Comparison of ENCODE assay signal across 8 cellular contexts in the genomic region with DNA sequence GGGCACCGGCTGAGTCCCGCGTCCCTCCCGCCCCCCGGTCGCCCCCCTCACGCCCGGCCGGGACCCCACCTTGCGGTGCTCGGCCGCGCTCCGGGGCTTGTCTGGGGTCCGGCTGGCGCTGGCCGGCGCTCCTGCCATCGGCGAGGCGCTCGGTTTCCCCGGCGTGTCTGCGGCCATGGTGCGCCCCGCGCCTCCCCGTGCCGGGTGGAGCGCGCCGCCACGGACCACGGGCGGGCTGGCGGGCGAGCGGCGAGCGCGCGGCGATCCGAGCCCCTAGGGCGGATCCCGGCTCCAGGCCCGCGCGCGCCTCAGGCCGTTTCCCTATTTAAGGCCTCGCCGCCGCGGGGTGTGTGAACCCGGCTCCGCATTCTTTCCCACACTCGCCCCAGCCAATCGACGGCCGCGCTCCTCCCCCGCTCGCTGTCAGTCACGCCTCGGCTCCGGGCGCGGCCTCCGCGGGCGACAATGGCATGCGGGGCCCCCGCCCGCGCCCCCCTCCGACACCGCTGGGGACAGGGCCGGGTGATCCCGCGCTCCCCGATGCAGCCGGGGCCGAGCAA. TPM values are rescaled to one million over a fixed set of nuclear protein-coding genes. Genes with fewer than 3 reads are reported as not detected.
DNase-seq lines count a peak whose midpoint lies in the region; ATAC-seq and TF ChIP-seq lines count a peak whose summit lies in the region.

A gene with protein sequence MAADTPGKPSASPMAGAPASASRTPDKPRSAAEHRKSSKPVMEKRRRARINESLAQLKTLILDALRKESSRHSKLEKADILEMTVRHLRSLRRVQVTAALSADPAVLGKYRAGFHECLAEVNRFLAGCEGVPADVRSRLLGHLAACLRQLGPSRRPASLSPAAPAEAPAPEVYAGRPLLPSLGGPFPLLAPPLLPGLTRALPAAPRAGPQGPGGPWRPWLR (minus strand): TSS at position 301 of the 560 bp plus-strand sequence. CDS start 124 bp downstream, at position 177.

- peak within 1 kb of the TSS; percentile 79 for H3K4me3 Mint-ChIP-seq in Caco-2 (ENCODE audit: unreplicated experiment)
- peak within 1 kb of the TSS; percentile 71 for H3K4me3 Mint-ChIP-seq in activated naive CD4-positive, alpha-beta T cell treated with anti-CD3 and anti-CD28 coated beads for 36 hours
- peak within 1 kb of the TSS; percentile 84 for H3K4me3 Mint-ChIP-seq in natural killer cell

- no TSS peak for BruUV-seq in Caco-2 (replicated peaks; lab: Mats Ljungman, UMichigan)

- peak within 1 kb of the TSS; percentile 64 for H3K27ac ChIP-seq in thymus (ENCODE audit: low read depth)

- TF ChIP-seq CTCF in Caco-2 (IDR thresholded peaks at IDR 0.05; ENCODE audit: insufficient read depth in 1 of 2, low read depth in 1 of 2, low read length in 1 of 2, severe bottlenecking in 1 of 2, unreplicated experiment in 1 of 2), result no peak
- no peak for TF ChIP-seq CTCF in fibroblast of villous mesenchyme (IDR thresholded peaks at IDR 0.05; ENCODE audit: insufficient read depth, low read depth, low read length)
- no peak for TF ChIP-seq CTCF in natural killer cell (IDR thresholded peaks at IDR 0.05)

- H3K9me3 Mint-ChIP-seq in Caco-2 (ENCODE audit: unreplicated experiment) (no peaks in the 10 kb centered on the region), natural killer cell (no peaks in the 10 kb centered on the region)
- no peaks in the 10 kb centered on the region for H3K9me3 Mint-ChIP-seq in activated naive CD4-positive, alpha-beta T cell treated with anti-CD3 and anti-CD28 coated beads for 36 hours

- peaks cover 6% of the 10 kb centered on the region for H3K4me1 Mint-ChIP-seq in Caco-2 (ENCODE audit: low read depth, unreplicated experiment)
- peaks cover 13% of the 10 kb centered on the region for H3K4me1 Mint-ChIP-seq in activated naive CD4-positive, alpha-beta T cell treated with anti-CD3 and anti-CD28 coated beads for 36 hours (ENCODE audit: low read depth)
- peaks cover 10 to 17% of the 10 kb centered on the region in 2 donors for H3K4me1 Mint-ChIP-seq in natural killer cell

- H3K36me3 ChIP-seq in Caco-2 (ENCODE audit: control insufficient read depth, insufficient read depth, low read length) (no peaks in the 10 kb centered on the region), thymus (ENCODE audit: control insufficient read depth, insufficient read depth) (no peaks in the 10 kb centered on the region)

- CTCF ChIA-PET in Caco-2 (lab: Charles Lee), result no interaction called here
- CTCF ChIA-PET in activated naive CD4-positive, alpha-beta T cell treated with anti-CD3 and anti-CD28 coated beads for 36 hours (lab: Charles Lee), result interaction anchor here (0.8 kb wide), 1 partner anchor 15 kb away, joined by 3 read pairs; no protein-coding TSS in a partner anchor

- POLR2A ChIA-PET in Caco-2 (lab: Charles Lee), result interaction anchor here (0.7 to 3.0 kb wide), 2 partner anchors 18 to 20 kb away, joined by 3 to 16 read pairs; a partner anchor contains a TSS

- H3K27me3 ChIP-seq in Caco-2 (replicated peaks; ENCODE audit: control insufficient read depth, insufficient read depth, low read length) (no peaks in the 10 kb centered on the region), thymus (ENCODE audit: control insufficient read depth, insufficient read depth) (peaks cover 44% of the 10 kb centered on the region)

- H3K27ac Mint-ChIP-seq in Caco-2 (ENCODE audit: unreplicated experiment) (peak within 1 kb of the TSS; percentile 96), natural killer cell (peak within 1 kb of the TSS; percentile 80 to 90)
- peak within 1 kb of the TSS; percentile 80 for H3K27ac Mint-ChIP-seq in activated naive CD4-positive, alpha-beta T cell treated with anti-CD3 and anti-CD28 coated beads for 36 hours

- H3K27me3 Mint-ChIP-seq in Caco-2 (ENCODE audit: insufficient read depth, unreplicated experiment), result no peaks in the 10 kb centered on the region
- peaks cover 35% of the 10 kb centered on the region for H3K27me3 Mint-ChIP-seq in activated naive CD4-positive, alpha-beta T cell treated with anti-CD3 and anti-CD28 coated beads for 36 hours (ENCODE audit: low read depth)
- H3K27me3 Mint-ChIP-seq in natural killer cell (ENCODE audit: low read depth in 2 of 2), result peaks cover 9 to 36% of the 10 kb centered on the region in 2 donors

- H3K4me1 ChIP-seq in Caco-2, result peaks cover 41% of the 10 kb centered on the region
- peaks cover 32% of the 10 kb centered on the region for H3K4me1 ChIP-seq in thymus (ENCODE audit: control insufficient read depth, insufficient read depth, low read length)

- H3K4me3 ChIP-seq in Caco-2 (ENCODE audit: low read depth, low read length) (peak within 1 kb of the TSS; percentile 87), fibroblast of villous mesenchyme (ENCODE audit: low read depth, low read length) (peak within 1 kb of the TSS; percentile 73), thymus (ENCODE audit: low read length) (peak within 1 kb of the TSS; percentile 63)

- ATAC-seq in HG02970 (IDR thresholded peaks at IDR 0.05; ENCODE audit: low FRiP score, unreplicated experiment) (peak; percentile 34), natural killer cell (peak; percentile 52 to 65 (median 58)), HG03039 (IDR thresholded peaks at IDR 0.05; ENCODE audit: unreplicated experiment) (no peak)

- peaks cover 45% of the 10 kb centered on the region for H3K36me3 Mint-ChIP-seq in Caco-2 (ENCODE audit: insufficient read depth, unreplicated experiment)
- H3K36me3 Mint-ChIP-seq in activated naive CD4-positive, alpha-beta T cell treated with anti-CD3 and anti-CD28 coated beads for 36 hours (ENCODE audit: low read depth), result no peaks in the 10 kb centered on the region
- no peaks in the 10 kb centered on the region for H3K36me3 Mint-ChIP-seq in natural killer cell

- WGBS in thymus, result under 1% methylated on average over 85 of the region's 85 CpGs

- DNase-seq in Caco-2 (peak; percentile 95), NOMO-1 treated with dmso at 0.1 percent for 144 hours (lab: John Stamatoyannopoulos, UW; ENCODE audit: unreplicated experiment) (peak; percentile 25), fibroblast of villous mesenchyme (ENCODE audit: low read depth) (peak; percentile 95), natural killer cell (peak; percentile 65)
- DNase-seq in activated naive CD4-positive, alpha-beta T cell treated with anti-CD3 and anti-CD28 coated beads for 36 hours, result peak; percentile 68

- H3K9me3 ChIP-seq in Caco-2 (no peaks in the 10 kb centered on the region), thymus (ENCODE audit: control insufficient read depth) (peaks cover 1% of the 10 kb centered on the region)

- intact Hi-C loops in Caco-2 (cut with micrococcal nuclease; ENCODE audit: unreplicated experiment), result loop anchor here (2.0 to 5.0 kb wide), 2 partner anchors 19 to 72 kb away; a partner anchor contains a TSS
- intact Hi-C loops in activated naive CD4-positive, alpha-beta T cell treated with anti-CD3 and anti-CD28 coated beads for 36 hours (cut with micrococcal nuclease), result loop anchor here (1.0 kb wide), 2 partner anchors 13 to 308 kb away; a partner anchor contains a TSS
- intact Hi-C loops in natural killer cell (cut with micrococcal nuclease), result no loop called here

RNA-seq across cellular contexts. Expression of the gene that starts here (rescaled TPM):
- total RNA-seq in Caco-2 (2022) (45.5 and 53.8 TPM in 2 replicates), fibroblast of villous mesenchyme (2.2 and 8.1 TPM in 2 replicates), natural killer cell (10 to 100 TPM; 15.4 to 35.5 (median 28.9) TPM)
- total RNA-seq in activated naive CD4-positive, alpha-beta T cell treated with anti-CD3 and anti-CD28 coated beads for 36 hours, result 1 to 10 TPM; 4.1 to 4.7 TPM
- 15.5 TPM for polyA plus RNA-seq in thymus

Comparison
In these comparisons a context has a peak if more than half of its experiments do, and no peak if none do; other contexts are left out.
1. DNase-seq: peak in every context shown above with its lines; median percentile 95 in Caco-2; 95 in fibroblast of villous mesenchyme; 68 in activated naive CD4-positive, alpha-beta T cell treated with anti-CD3 and anti-CD28 coated beads for 36 hours; 65 in natural killer cell; 25 in NOMO-1 treated with dmso at 0.1 percent for 144 hours.